ENCODE assay signal across 8 cellular contexts in the genomic region with DNA sequence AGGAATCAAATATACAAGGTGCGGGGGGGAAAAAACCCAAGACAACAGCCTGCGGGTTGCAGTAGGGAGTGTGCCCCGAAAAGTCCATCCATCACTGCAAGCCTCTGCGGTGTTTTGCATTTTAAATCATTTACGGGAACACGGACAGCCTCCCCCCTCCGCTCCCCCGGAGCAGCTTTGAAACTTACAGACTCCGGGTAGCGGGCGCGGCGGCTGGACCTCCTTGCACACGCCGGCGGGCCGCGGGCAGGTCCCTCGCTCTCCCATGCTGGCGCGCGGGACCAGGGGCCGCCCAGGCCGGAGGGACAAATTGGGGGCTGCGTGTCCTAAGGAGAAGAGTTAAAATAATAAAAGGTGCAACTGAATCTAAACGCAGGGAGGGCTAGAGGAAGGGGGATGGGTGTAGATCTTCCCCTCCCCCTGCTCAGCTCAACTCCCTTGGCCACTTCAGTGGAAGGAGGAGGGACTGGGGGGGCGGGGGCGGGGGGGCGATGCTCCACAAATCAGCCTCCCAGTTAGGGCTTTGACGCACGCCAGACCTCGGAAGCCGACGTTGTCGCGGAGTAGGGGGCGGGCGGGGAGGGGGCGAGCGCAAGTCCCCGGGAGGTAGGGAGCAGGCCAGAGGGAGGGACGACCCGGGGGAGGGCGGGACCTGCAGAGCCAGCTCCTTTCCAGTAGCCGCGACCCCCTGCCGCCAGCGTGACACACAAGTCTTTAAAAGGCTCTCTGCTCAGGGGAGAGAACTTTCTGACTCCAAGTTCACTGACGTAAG. TPM values are rescaled to one million over a fixed set of nuclear protein-coding genes. Genes with fewer than 3 reads are reported as not detected.
A peak's percentile ranks its signal among the peaks of the same experiment; 100 is the strongest.
DNase-seq lines count a peak whose midpoint lies in the region; ATAC-seq and TF ChIP-seq lines count a peak whose summit lies in the region.

Gene KCNJ8, minus strand, starts transcription at position 349 of the 772 bp plus-strand sequence. CDS start 1,090 bp downstream, outside the sequence.

- H3K56ac ChIP-seq in mesendoderm (ENCODE audit: low read length): peak within 1 kb of the TSS; percentile 64

- peak within 1 kb of the TSS; percentile 64 for H3K18ac ChIP-seq in mesendoderm (ENCODE audit: low read length)

- no peak within 1 kb of the TSS for H2BK120ac ChIP-seq in mesendoderm (ENCODE audit: low read depth, low read length)

- no peaks in the 10 kb centered on the region for H3K79me1 ChIP-seq in mesendoderm (ENCODE audit: low read length)

- H3K4me1 ChIP-seq in ES-I3 (ENCODE audit: insufficient read depth, low read length): no peaks in the 10 kb centered on the region
- peaks cover 21% of the 10 kb centered on the region for H3K4me1 ChIP-seq in endocrine pancreas (ENCODE audit: control insufficient read depth, insufficient read depth, low read length)
- no peaks in the 10 kb centered on the region for H3K4me1 ChIP-seq in mesendoderm (ENCODE audit: control insufficient read depth, low read depth, low read length)

- H3K9ac ChIP-seq in ES-I3 (ENCODE audit: low read depth, low read length): peak within 1 kb of the TSS; percentile 60; the same call in 1 of the 2 replicates
- peak within 1 kb of the TSS; percentile 60 for H3K9ac ChIP-seq in endocrine pancreas (ENCODE audit: control insufficient read depth, insufficient read depth, low read length)
- H3K9ac ChIP-seq in mesendoderm (ENCODE audit: low read length): peak within 1 kb of the TSS; percentile 35

- H2AK5ac ChIP-seq in mesendoderm (ENCODE audit: low read length): no peak within 1 kb of the TSS

- no peaks in the 10 kb centered on the region for H3K79me2 ChIP-seq in mesendoderm (ENCODE audit: control insufficient read depth, insufficient read depth, low read length)

- H4K8ac ChIP-seq in mesendoderm (ENCODE audit: low read depth, low read length): no peak within 1 kb of the TSS

- no peak within 1 kb of the TSS for H4K5ac ChIP-seq in mesendoderm (ENCODE audit: low read length)

- peak within 1 kb of the TSS; percentile 81 for H3K4me3 Mint-ChIP-seq in type B pancreatic cell

- H3K27me3 ChIP-seq in endocrine pancreas (ENCODE audit: control insufficient read depth, insufficient read depth, low read length): no peaks in the 10 kb centered on the region
- H3K27me3 ChIP-seq in mesendoderm (ENCODE audit: insufficient read depth, low read length, poor library complexity): no peaks in the 10 kb centered on the region

- no peak within 1 kb of the TSS for H2BK15ac ChIP-seq in mesendoderm (replicated peaks; ENCODE audit: low read depth)

- peaks cover 4% of the 10 kb centered on the region for H3K36me3 Mint-ChIP-seq in type B pancreatic cell

- no peaks in the 10 kb centered on the region for H3K9me3 Mint-ChIP-seq in type B pancreatic cell

- DNase-seq in NCI-H69 (lab: John Stamatoyannopoulos, UW) (peak; percentile 38), mesendoderm (peak; percentile 88), type B pancreatic cell (ENCODE audit: extremely low spot score, unreplicated experiment) (peak; percentile 70), dedifferentiated amniotic fluid mesenchymal stem cell (ENCODE audit: extremely low spot score) (no peak)

- no CpG with 5 or more reads among the region's 49 CpGs for WGBS in mesendoderm (ENCODE audit: extremely low coverage, insufficient coverage, low lambda C conversion rate)

- no peaks in the 10 kb centered on the region for H3K4me1 Mint-ChIP-seq in type B pancreatic cell (ENCODE audit: unreplicated experiment)

- no peak for TF ChIP-seq CTCF in type B pancreatic cell (conservative IDR thresholded peaks at IDR 0.05)

- H3K23ac ChIP-seq in mesendoderm (ENCODE audit: low read length): no peak within 1 kb of the TSS

- H3K9me3 ChIP-seq in ES-I3 (ENCODE audit: control insufficient read depth, insufficient read depth, low read length) (no peaks in the 10 kb centered on the region), endocrine pancreas (ENCODE audit: control insufficient read depth, low read length) (no peaks in the 10 kb centered on the region)

- ATAC-seq in GM21515 (IDR thresholded peaks at IDR 0.05; ENCODE audit: unreplicated experiment) (no peak), HG02678 (IDR thresholded peaks at IDR 0.05; ENCODE audit: unreplicated experiment) (no peak)

- no peak within 1 kb of the TSS for H3K27ac Mint-ChIP-seq in type B pancreatic cell

- H3K4ac ChIP-seq in mesendoderm (ENCODE audit: low read depth, low read length): no peak within 1 kb of the TSS

- no peak within 1 kb of the TSS for H2BK5ac ChIP-seq in mesendoderm (ENCODE audit: low read length)

- H3K36me3 ChIP-seq in ES-I3 (ENCODE audit: insufficient read depth, low read length) (no peaks in the 10 kb centered on the region), endocrine pancreas (ENCODE audit: control insufficient read depth, insufficient read depth, low read length) (no peaks in the 10 kb centered on the region), mesendoderm (ENCODE audit: control insufficient read depth, insufficient read depth, low read length) (no peaks in the 10 kb centered on the region)

- peaks cover 73% of the 10 kb centered on the region for H3K27me3 Mint-ChIP-seq in type B pancreatic cell

- H3K4me2 ChIP-seq in mesendoderm (ENCODE audit: low read length): peak within 1 kb of the TSS; percentile 78

- H3K27ac ChIP-seq in mesendoderm (ENCODE audit: low read depth, low read length): no peak within 1 kb of the TSS

- peak within 1 kb of the TSS; percentile 94 for H3K4me3 ChIP-seq in endocrine pancreas (ENCODE audit: control insufficient read depth, insufficient read depth, low read length)
- peak within 1 kb of the TSS; percentile 17 for H3K4me3 ChIP-seq in mesendoderm (ENCODE audit: low read length)

RNA-seq across cellular contexts. Expression of gene KCNJ8, which starts in this region (rescaled TPM):
- 0.14 TPM for polyA plus RNA-seq in mesendoderm (2013, experiment 1 of 2)
- polyA plus RNA-seq in mesendoderm (2013, experiment 2 of 2): 0.15 TPM
- total RNA-seq in type B pancreatic cell (ENCODE audit: low replicate concordance): 2.4 and 7.8 TPM in 2 replicates
